Comparison of ENCODE assay signal across 21 cellular contexts in the genomic region with DNA sequence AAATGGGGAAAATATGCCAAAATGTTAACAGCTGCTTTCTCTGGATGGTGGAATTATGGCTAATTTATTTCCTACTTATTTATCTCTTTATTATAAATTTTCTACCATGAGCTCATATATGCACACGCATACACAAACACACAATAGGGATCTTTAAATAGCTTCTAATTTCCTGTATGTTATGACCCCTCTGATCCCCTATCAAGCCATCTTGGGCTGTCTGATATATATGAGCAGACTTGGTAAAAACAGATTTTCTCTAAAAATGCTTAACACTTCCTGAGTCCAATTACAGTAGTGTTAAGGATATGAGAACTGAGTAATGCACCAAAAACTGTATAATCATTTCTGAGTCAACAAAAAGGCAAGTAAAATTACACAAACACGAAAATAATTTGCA. TPM values are rescaled to one million over a fixed set of nuclear protein-coding genes. Genes with fewer than 3 reads are reported as not detected.
"Had no signal": no experiment of that assay in that cellular context is flagged by ENCODE, and none has a peak within 500 bp of the region (broad histone marks: within the 10 kb centered on the region; RNA-seq: fewer than 3 reads in every experiment).

No MANE protein-coding gene starts in this region.

- H3K36me3 ChIP-seq: gastrocnemius medialis, ovary had no signal

- H3K9me3 ChIP-seq: gastrocnemius medialis, heart right ventricle, ovary, right atrium auricular region, testis, tibial nerve, upper lobe of right lung, vagina had no signal

- H3K27me3 ChIP-seq: cardiac muscle cell, gastrocnemius medialis, heart right ventricle, ovary, right atrium auricular region, testis, tibial nerve, upper lobe of right lung, vagina had no signal

- ATAC-seq: esophagus mucosa, gastrocnemius medialis, left cardiac atrium, upper lobe of right lung had no signal

- H3K4me3 ChIP-seq: cardiac muscle cell, gastrocnemius medialis, heart right ventricle, ovary, right atrium auricular region, testis, tibial nerve, upper lobe of right lung, vagina had no signal

- H3K27ac ChIP-seq: gastrocnemius medialis, right atrium auricular region, upper lobe of right lung, vagina had no signal

- H3K4me1 ChIP-seq: gastrocnemius medialis, testis had no signal

- FAIRE-seq: colon, keratinocyte, small intestine had no signal

- DNase-seq: cerebellar nuclear complex; effector CD8-positive, alpha-beta T cell; gastrocnemius medialis; heart right ventricle; left cardiac atrium; ovary; small intestine; stimulated activated CD4-positive, alpha-beta T cell treated with anti-CD3 and anti-CD28 coated beads, Interleukin-2, amount 100 ng/mL, for 48 hours; stimulated activated naive CD4-positive, alpha-beta T cell treated with Interleukin-2 at 50 U/mL for 16 hours; testis; upper lobe of right lung had no signal

RNA-seq across cellular contexts. Expression of gene LMOD3, which starts 52.0 kb away (rescaled TPM):
- total RNA-seq: esophagus mucosa, fibroblast of villous mesenchyme, lower leg skin, posterior vena cava, testis, tibial nerve, vagina had no signal
- polyA plus RNA-seq: keratinocyte had no signal
